Comparison of ENCODE assay signal across 8 cellular contexts in genomic region chr7:35801392-35802101, GRCh38. TPM values are rescaled to one million over a fixed set of nuclear protein-coding genes. Genes with fewer than 3 reads are reported as not detected.
DNase-seq lines count a peak whose midpoint lies in the region; ATAC-seq and TF ChIP-seq lines count a peak whose summit lies in the region.

No MANE protein-coding gene starts in this region.

- H3F3A ChIP-seq in MM.1S (ENCODE audit: insufficient read depth, low read length) (peaks cover 26% of the 10 kb centered on the region), SU-DHL-6 (ENCODE audit: insufficient read depth) (peaks cover 12% of the 10 kb centered on the region; the same call in 1 of the 2 replicates)

- peak; percentile 66 for DNase-seq in HCEC 1CT
- peak; percentile 58 for DNase-seq in MM.1S
- DNase-seq in activated naive CD8-positive, alpha-beta T cell treated with anti-CD3 and anti-CD28 coated beads, Interleukin-2, amount 50 U/mL, for 24 hours, result peak; percentile 78
- peak; percentile 70 to 77 for DNase-seq in heart right ventricle
- DNase-seq in progenitor cell of endocrine pancreas (ENCODE audit: low spot score, unreplicated experiment), result peak; percentile 54
- peak; percentile 68 for DNase-seq in ureter (ENCODE audit: low spot score)

- H3K27ac ChIP-seq in MM.1S (ENCODE audit: low read length), result peak overlapping the region; percentile 92
- H3K27ac ChIP-seq in SU-DHL-6 (ENCODE audit: low read depth, low read length), result peak overlapping the region; percentile 91
- peak overlapping the region; percentile 87 to 98 (median 97) for H3K27ac ChIP-seq in heart right ventricle

- H3K4me3 ChIP-seq in GM08714 (ENCODE audit: low read length) (peak overlapping the region; percentile 87), MM.1S (ENCODE audit: low read length) (peak overlapping the region; percentile 91), SU-DHL-6 (ENCODE audit: insufficient read depth, low read length, poor library complexity, severe bottlenecking) (peak overlapping the region; percentile 84), heart right ventricle (peak overlapping the region; percentile 71 to 99 (median 88))

- H3K9ac ChIP-seq in MM.1S (ENCODE audit: low read length) (peak overlapping the region; percentile 94), SU-DHL-6 (ENCODE audit: low read length) (peak overlapping the region; percentile 94)

- peaks cover 50% of the 10 kb centered on the region for H3K4me1 Mint-ChIP-seq in activated naive CD8-positive, alpha-beta T cell treated with anti-CD3 and anti-CD28 coated beads, Interleukin-2, amount 50 U/mL, for 24 hours
- peaks cover 27% of the 10 kb centered on the region for H3K4me1 Mint-ChIP-seq in progenitor cell of endocrine pancreas (ENCODE audit: low read depth)

- peak overlapping the region; percentile 95 for H3K4me3 Mint-ChIP-seq in activated naive CD8-positive, alpha-beta T cell treated with anti-CD3 and anti-CD28 coated beads, Interleukin-2, amount 50 U/mL, for 24 hours
- H3K4me3 Mint-ChIP-seq in progenitor cell of endocrine pancreas (ENCODE audit: low read depth), result peak overlapping the region; percentile 95

- peak; percentile 44 for ATAC-seq in activated naive CD8-positive, alpha-beta T cell treated with anti-CD3 and anti-CD28 coated beads, Interleukin-2, amount 50 U/mL, for 24 hours
- ATAC-seq in heart right ventricle, result peak; percentile 23 to 72 (median 46)

- H3K4me1 ChIP-seq in MM.1S (ENCODE audit: low read length) (peaks cover 30% of the 10 kb centered on the region), heart right ventricle (peaks cover 0 to 60% (median 45%) of the 10 kb centered on the region in 9 donors)

- H3K36me3 ChIP-seq in MM.1S (replicated peaks; ENCODE audit: insufficient read depth, low read length) (no peaks in the 10 kb centered on the region), SU-DHL-6 (ENCODE audit: low read length) (no peaks in the 10 kb centered on the region), heart right ventricle (no peaks in the 10 kb centered on the region)

- H3K4me2 ChIP-seq in MM.1S (ENCODE audit: low read depth, low read length) (peak overlapping the region; percentile 82; the same call in 1 of the 2 replicates), SU-DHL-6 (ENCODE audit: low read depth, low read length, poor library complexity, severe bottlenecking) (peak overlapping the region; percentile 75)

- no peaks in the 10 kb centered on the region for H3K9me3 ChIP-seq in MM.1S (replicated peaks; ENCODE audit: insufficient read depth, low read length)
- H3K9me3 ChIP-seq in SU-DHL-6 (ENCODE audit: insufficient read depth, low read length), result no peaks in the 10 kb centered on the region
- H3K9me3 ChIP-seq in heart right ventricle, result no peaks in the 10 kb centered on the region

- H3K36me3 Mint-ChIP-seq in activated naive CD8-positive, alpha-beta T cell treated with anti-CD3 and anti-CD28 coated beads, Interleukin-2, amount 50 U/mL, for 24 hours (ENCODE audit: low read depth), result peaks cover 20% of the 10 kb centered on the region
- H3K36me3 Mint-ChIP-seq in progenitor cell of endocrine pancreas (ENCODE audit: insufficient read depth), result no peaks in the 10 kb centered on the region

- H3K27me3 ChIP-seq in MM.1S (replicated peaks; ENCODE audit: insufficient read depth, low read length) (no peaks in the 10 kb centered on the region), SU-DHL-6 (ENCODE audit: low read length) (no peaks in the 10 kb centered on the region), heart right ventricle (no peaks in the 10 kb centered on the region)

- H2AFZ ChIP-seq in MM.1S (ENCODE audit: low read length) (peak overlapping the region; percentile 73), SU-DHL-6 (ENCODE audit: low read depth, low read length, severe bottlenecking) (peak overlapping the region; percentile 70)

- intact Hi-C loops in heart right ventricle (cut with DNase I), result loop anchor here (1.0 to 10.0 kb wide), 9 partner anchors 63 to 106 kb away; no protein-coding TSS in a partner anchor

- H3K9me2 ChIP-seq in MM.1S (replicated peaks; ENCODE audit: insufficient read depth, low read length), result no peaks in the 10 kb centered on the region
- H3K9me2 ChIP-seq in SU-DHL-6 (replicated peaks; ENCODE audit: insufficient read depth, low read length), result no peaks in the 10 kb centered on the region

- H3K9me3 Mint-ChIP-seq in activated naive CD8-positive, alpha-beta T cell treated with anti-CD3 and anti-CD28 coated beads, Interleukin-2, amount 50 U/mL, for 24 hours, result no peaks in the 10 kb centered on the region
- H3K9me3 Mint-ChIP-seq in progenitor cell of endocrine pancreas (ENCODE audit: low read depth), result no peaks in the 10 kb centered on the region

- H4K20me1 ChIP-seq in MM.1S (ENCODE audit: insufficient read depth, low read length) (peaks cover 30% of the 10 kb centered on the region), SU-DHL-6 (ENCODE audit: low read depth, low read length) (peaks cover 43% of the 10 kb centered on the region)

- TF ChIP-seq CTCF in MM.1S (IDR thresholded peaks at IDR 0.05; ENCODE audit: low read length), result peak; percentile 44
- TF ChIP-seq CTCF in SU-DHL-6 (IDR thresholded peaks at IDR 0.05; ENCODE audit: insufficient read depth, low read length, poor library complexity, severe bottlenecking), result peak; percentile 77
- peak; percentile 16 to 79 (median 64) for TF ChIP-seq CTCF in heart right ventricle (IDR thresholded peaks at IDR 0.05)
- peak; percentile 81 for TF ChIP-seq CTCF in progenitor cell of endocrine pancreas (IDR thresholded peaks at IDR 0.05; ENCODE audit: unreplicated experiment)

- H3K27me3 Mint-ChIP-seq in activated naive CD8-positive, alpha-beta T cell treated with anti-CD3 and anti-CD28 coated beads, Interleukin-2, amount 50 U/mL, for 24 hours, result no peaks in the 10 kb centered on the region
- no peaks in the 10 kb centered on the region for H3K27me3 Mint-ChIP-seq in progenitor cell of endocrine pancreas

- WGBS in heart right ventricle, 2 donors, result 0% methylated on average over 66 to 69 of the region's 70 CpGs

- H3K27ac Mint-ChIP-seq in activated naive CD8-positive, alpha-beta T cell treated with anti-CD3 and anti-CD28 coated beads, Interleukin-2, amount 50 U/mL, for 24 hours, result peak overlapping the region; percentile 98
- H3K27ac Mint-ChIP-seq in progenitor cell of endocrine pancreas, result peak overlapping the region; percentile 100

- peaks cover 52% of the 10 kb centered on the region for H3K79me2 ChIP-seq in MM.1S (ENCODE audit: low read length)
- H3K79me2 ChIP-seq in SU-DHL-6 (ENCODE audit: insufficient read depth, low read length), result peaks cover 54% of the 10 kb centered on the region

RNA-seq across cellular contexts. Expression of gene SEPTIN7, which starts 0.7 kb away (rescaled TPM):
- total RNA-seq in heart right ventricle, result 100 to 1,000 TPM; 179 to 234 (median 204) TPM
- 100 to 1,000 TPM; 139 to 168 TPM for polyA plus RNA-seq in heart right ventricle
- total RNA-seq in progenitor cell of endocrine pancreas, result 174 and 175 TPM in 2 replicates
- total RNA-seq in ureter, result 189 TPM

Comparison
In these comparisons a context has a peak if more than half of its experiments do, and no peak if none do; other contexts are left out.
1. Peak in every context shown above with its lines: DNase-seq, ATAC-seq, H3K4me3 ChIP-seq and H3K27ac ChIP-seq.